Comparison of ENCODE assay signal across 1 cellular context in genomic region chr3:125141596-125142417, GRCh38.
TF ChIP-seq lines count a peak whose summit lies in the region.

No MANE protein-coding gene starts in this region.

TF ChIP-seq in WTC11, 78 proteins besides CTCF, POLR2A, EP300 and RAD21 (continued from another document):
- TF ChIP-seq, protein P1, sequence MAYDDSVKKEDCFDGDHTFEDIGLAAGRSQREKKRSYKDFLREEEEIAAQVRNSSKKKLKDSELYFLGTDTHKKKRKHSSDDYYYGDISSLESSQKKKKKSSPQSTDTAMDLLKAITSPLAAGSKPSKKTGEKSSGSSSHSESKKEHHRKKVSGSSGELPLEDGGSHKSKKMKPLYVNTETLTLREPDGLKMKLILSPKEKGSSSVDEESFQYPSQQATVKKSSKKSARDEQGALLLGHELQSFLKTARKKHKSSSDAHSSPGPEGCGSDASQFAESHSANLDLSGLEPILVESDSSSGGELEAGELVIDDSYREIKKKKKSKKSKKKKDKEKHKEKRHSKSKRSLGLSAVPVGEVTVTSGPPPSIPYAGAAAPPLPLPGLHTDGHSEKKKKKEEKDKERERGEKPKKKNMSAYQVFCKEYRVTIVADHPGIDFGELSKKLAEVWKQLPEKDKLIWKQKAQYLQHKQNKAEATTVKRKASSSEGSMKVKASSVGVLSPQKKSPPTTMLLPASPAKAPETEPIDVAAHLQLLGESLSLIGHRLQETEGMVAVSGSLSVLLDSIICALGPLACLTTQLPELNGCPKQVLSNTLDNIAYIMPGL (CRISPR knock-in tag; IDR thresholded peaks at IDR 0.05) = peak; percentile 32; the same call in 1 of the 2 replicates
- TF ChIP-seq TEAD4 (CRISPR knock-in tag; IDR thresholded peaks at IDR 0.05) (no peak), ETV6 (CRISPR knock-in tag; IDR thresholded peaks at IDR 0.05) (peak; percentile 49), ELF4 (CRISPR knock-in tag; IDR thresholded peaks at IDR 0.05; ENCODE audit: low read depth) (no peak), OVOL2 (CRISPR knock-in tag; IDR thresholded peaks at IDR 0.05; ENCODE audit: borderline replicate concordance) (no peak), ZNF219 (CRISPR knock-in tag; IDR thresholded peaks at IDR 0.05; ENCODE audit: borderline replicate concordance) (no peak), TP53 (CRISPR knock-in tag; IDR thresholded peaks at IDR 0.05) (0 out of 2 replicates have a peak, but pooled peaks have one; percentile 69), ZNF317 (CRISPR knock-in tag; IDR thresholded peaks at IDR 0.05; ENCODE audit: borderline replicate concordance, low read depth) (peak; percentile 81), ATF1 (CRISPR knock-in tag; IDR thresholded peaks at IDR 0.05) (no peak)
- TF ChIP-seq, protein P2, sequence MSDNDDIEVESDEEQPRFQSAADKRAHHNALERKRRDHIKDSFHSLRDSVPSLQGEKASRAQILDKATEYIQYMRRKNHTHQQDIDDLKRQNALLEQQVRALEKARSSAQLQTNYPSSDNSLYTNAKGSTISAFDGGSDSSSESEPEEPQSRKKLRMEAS (CRISPR knock-in tag; IDR thresholded peaks at IDR 0.05) = peak; percentile 90
